In genomic region chrX:53223068-53223693, GRCh38 we compare ENCODE assay signal across 8 cellular contexts. TPM values are rescaled to one million over a fixed set of nuclear protein-coding genes. Genes with fewer than 3 reads are reported as not detected.
A peak's percentile ranks its signal among the peaks of the same experiment; 100 is the strongest.
DNase-seq lines count a peak whose midpoint lies in the region; ATAC-seq and TF ChIP-seq lines count a peak whose summit lies in the region.

No MANE protein-coding gene starts in this region.

- H3K27ac Mint-ChIP-seq in osteocyte (ENCODE audit: unreplicated experiment): no peak overlapping the region

- no peaks in the 10 kb centered on the region for H3K9me3 ChIP-seq in NT2/D1 (ENCODE audit: insufficient read depth, low read length)

- no peaks in the 10 kb centered on the region for H3K27me3 Mint-ChIP-seq in osteocyte (ENCODE audit: unreplicated experiment)

- H3K4me3 Mint-ChIP-seq in osteocyte (ENCODE audit: unreplicated experiment): peak overlapping the region; percentile 88

- H3K36me3 ChIP-seq in NT2/D1 (ENCODE audit: insufficient read depth, insufficient read length, low read length): peaks cover 58% of the 10 kb centered on the region

- peak overlapping the region; percentile 99 for H3K9ac ChIP-seq in NT2/D1 (ENCODE audit: insufficient read length, low read depth)

- H3K36me3 Mint-ChIP-seq in osteocyte (ENCODE audit: unreplicated experiment): no peaks in the 10 kb centered on the region

- H3K27me3 ChIP-seq in NT2/D1 (ENCODE audit: insufficient read depth, insufficient read length): no peaks in the 10 kb centered on the region

- DNase-seq in EH (ENCODE audit: low read depth) (peak; percentile 15), NT2/D1 (ENCODE audit: low read depth, low spot score) (no peak), epithelial cell of esophagus (ENCODE audit: low read depth) (peak; percentile 10), osteocyte (ENCODE audit: extremely low spot score, unreplicated experiment) (no peak), RPMI8226 (no peak), H4 (ENCODE audit: low spot score) (no peak)
- DNase-seq in effector CD4-positive, alpha-beta T cell: no peak

- H3K4me3 ChIP-seq in NT2/D1 (ENCODE audit: insufficient read length, low read depth): peak overlapping the region; percentile 94
- H3K4me3 ChIP-seq in epithelial cell of esophagus (ENCODE audit: low read length): peak overlapping the region; percentile 76

- H3K4me1 ChIP-seq in NT2/D1 (ENCODE audit: insufficient read depth, insufficient read length): peaks cover 8% of the 10 kb centered on the region

- TF ChIP-seq CTCF in epithelial cell of esophagus (IDR thresholded peaks at IDR 0.05; ENCODE audit: insufficient read depth, low read depth, low read length, missing control alignments): peak; percentile 1
- no peak for TF ChIP-seq CTCF in osteocyte (IDR thresholded peaks at IDR 0.05)

- ATAC-seq in HG03460 (IDR thresholded peaks at IDR 0.05; ENCODE audit: unreplicated experiment): no peak

- peaks cover 27% of the 10 kb centered on the region for H3K4me1 Mint-ChIP-seq in osteocyte (ENCODE audit: unreplicated experiment)

- H3K9me3 Mint-ChIP-seq in osteocyte (ENCODE audit: unreplicated experiment): no peaks in the 10 kb centered on the region

RNA-seq across cellular contexts. Expression of gene KDM5C, which starts 1.8 kb away (rescaled TPM):
- 87.9 and 88.9 TPM in 2 replicates for total RNA-seq in osteocyte
- total RNA-seq in H4 (2014; rRNA removed; shearing (Covaris generic)): 62.1 and 89.6 TPM in 2 replicates

RNA-seq across cellular contexts. Expression of gene IQSEC2, which starts 58.2 kb away (rescaled TPM):
- total RNA-seq in osteocyte: 8.1 and 8.8 TPM in 2 replicates
- total RNA-seq in H4 (2014; rRNA removed; shearing (Covaris generic)): 9.3 and 11.9 TPM in 2 replicates

Comparison
In these comparisons a context has a peak if more than half of its experiments do, and no peak if none do; other contexts are left out.
1. DNase-seq: peak in EH (single experiment) and epithelial cell of esophagus (single experiment); none in NT2/D1 (single experiment), osteocyte (single experiment), effector CD4-positive, alpha-beta T cell (single experiment), RPMI8226 (single experiment) and H4 (single experiment).